In the genomic region with DNA sequence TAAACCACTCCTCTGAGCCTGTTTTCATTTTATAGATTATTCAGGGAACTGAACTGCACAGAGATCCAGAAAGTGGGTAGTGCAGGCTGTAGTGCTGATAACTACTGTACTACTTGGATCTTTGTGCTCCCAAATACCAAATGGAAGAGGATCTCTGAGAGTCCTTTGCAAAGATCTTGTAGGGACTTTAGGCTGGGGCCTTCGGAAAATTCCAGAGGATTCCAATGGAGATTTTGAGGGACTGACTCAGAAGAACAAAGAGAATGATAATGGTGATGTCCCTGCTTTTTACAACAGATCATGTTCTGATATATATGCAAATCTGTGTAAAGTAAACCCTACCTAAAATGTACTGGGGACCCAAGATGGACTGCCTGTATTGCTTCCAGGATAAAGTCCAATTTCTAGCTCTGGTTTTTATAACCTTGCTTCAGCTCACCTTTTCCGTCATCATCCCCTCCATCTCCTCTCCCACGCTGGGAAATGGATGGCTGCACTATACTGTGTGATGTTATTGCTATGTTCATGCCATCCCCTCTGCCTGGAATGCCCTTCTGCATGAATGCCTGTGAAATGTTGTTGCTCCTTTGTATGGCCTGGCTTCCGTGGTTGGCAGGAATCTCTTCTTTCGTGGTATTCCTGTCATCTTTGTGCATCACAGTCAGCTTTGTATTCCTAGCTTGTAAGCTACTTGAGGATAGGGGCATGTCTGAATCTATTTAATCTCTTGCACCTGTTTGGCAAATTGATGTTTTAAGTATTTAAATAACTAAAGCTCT, we compare ENCODE assay signal across 2 cellular contexts.
TF ChIP-seq lines count a peak whose summit lies in the region.

No MANE protein-coding gene starts in this region.

TF ChIP-seq in GM12891, 5 proteins besides CTCF, POLR2A, EP300 and RAD21:
- TF ChIP-seq PAX5 (IDR thresholded peaks at IDR 0.05; ENCODE audit: insufficient read depth, low read length, severe bottlenecking) (no peak), SPI1 (IDR thresholded peaks at IDR 0.05; ENCODE audit: low read depth, low read length) (no peak), POU2F2 (IDR thresholded peaks at IDR 0.05; ENCODE audit: low read depth, low read length) (no peak), POLR2AphosphoS5 (IDR thresholded peaks at IDR 0.05; ENCODE audit: low read depth, low read length) (no peak), TAF1 (IDR thresholded peaks at IDR 0.05; ENCODE audit: low read depth, low read length) (no peak)

TF ChIP-seq in GM12878, 131 proteins besides CTCF, POLR2A, EP300 and RAD21:
- TF ChIP-seq POLR2AphosphoS2 (IDR thresholded peaks at IDR 0.05; ENCODE audit: low read depth, low read length) = 0 out of 2 replicates have a peak, but pooled peaks have one; percentile 23
- no peak for TF ChIP-seq ZNF274 (IDR thresholded peaks at IDR 0.05; ENCODE audit: insufficient read depth, insufficient read length)
- TF ChIP-seq TCF12 (IDR thresholded peaks at IDR 0.05; ENCODE audit: low read depth, low read length) = no peak
- peak; percentile 31; the same call in 1 of the 2 replicates for TF ChIP-seq POLR2AphosphoS5 (IDR thresholded peaks at IDR 0.05; ENCODE audit: low read length)
TF ChIP-seq in GM12878: peak in this region for 2.
